ENCODE assay signal across 8 cellular contexts in genomic region chr12:56104109-56104814, GRCh38. TPM values are rescaled to one million over a fixed set of nuclear protein-coding genes. Genes with fewer than 3 reads are reported as not detected.
DNase-seq lines count a peak whose midpoint lies in the region; ATAC-seq, FAIRE-seq and TF ChIP-seq lines count a peak whose summit lies in the region.

Gene PA2G4 (plus strand): TSS chr12:56104559. CDS start chr12:56104738, 179 bp downstream.

- H3K9me3 ChIP-seq in KOPT-K1 (ENCODE audit: insufficient read depth, low read length, poor library complexity, severe bottlenecking) (no peaks in the 10 kb centered on the region), esophagus muscularis mucosa (no peaks in the 10 kb centered on the region)

- peaks cover 13 to 15% of the 10 kb centered on the region in 2 donors for H3K36me3 Mint-ChIP-seq in activated T-cell treated with anti-CD3 and anti-CD28 coated beads, Interleukin-2, amount 50 U/mL, for 72 hours (ENCODE audit: insufficient read depth in 2 of 2)

- H3K9me3 Mint-ChIP-seq in activated T-cell treated with anti-CD3 and anti-CD28 coated beads, Interleukin-2, amount 50 U/mL, for 72 hours, result no peaks in the 10 kb centered on the region

- peaks cover 16 to 33% (median 28%) of the 10 kb centered on the region in 4 donors for H3K4me1 ChIP-seq in esophagus muscularis mucosa

- H3K4me3 Mint-ChIP-seq in activated T-cell treated with anti-CD3 and anti-CD28 coated beads, Interleukin-2, amount 50 U/mL, for 72 hours, result peak within 1 kb of the TSS; percentile 94 to 97

- TF ChIP-seq EP300 in esophagus muscularis mucosa (IDR thresholded peaks at IDR 0.05), result peak; percentile 52

- peak; percentile 93 for DNase-seq in DMS79 (lab: John Stamatoyannopoulos, UW)
- peak; percentile 96 for DNase-seq in RCC 7860 (ENCODE audit: low spot score)
- DNase-seq in activated T-cell treated with anti-CD3 and anti-CD28 coated beads, Interleukin-2, amount 50 U/mL, for 72 hours, result peak; percentile 98 to 99
- DNase-seq in esophagus muscularis mucosa (ENCODE audit: extremely low spot score), result peak; percentile 99
- DNase-seq in myocyte (ENCODE audit: low read depth), result peak; percentile 100
- DNase-seq in stimulated activated CD8-positive, alpha-beta memory T cell treated with anti-CD3 and anti-CD28 coated beads, Interleukin-7, amount 100 ng/mL, for 48 hours (ENCODE audit: extremely low read depth in 1 of 2, low read depth in 1 of 2), result peak; percentile 96 to 98

- peak in 1 of 3 experiments; percentile 26 for TF ChIP-seq CTCF in esophagus muscularis mucosa (IDR thresholded peaks at IDR 0.05)

- peak; percentile 86 for FAIRE-seq in RCC 7860 (lab: Jason Lieb, UNC)

- peaks cover 49% of the 10 kb centered on the region for H3K4me1 Mint-ChIP-seq in activated T-cell treated with anti-CD3 and anti-CD28 coated beads, Interleukin-2, amount 50 U/mL, for 72 hours (ENCODE audit: low read depth)

- ATAC-seq in GM21786 (IDR thresholded peaks at IDR 0.05; ENCODE audit: unreplicated experiment), result peak; percentile 91
- peak; percentile 93 to 94 for ATAC-seq in activated T-cell treated with anti-CD3 and anti-CD28 coated beads, Interleukin-2, amount 50 U/mL, for 72 hours (replicated peaks in 1 of 2)

- peak within 1 kb of the TSS; percentile 67 to 91 (median 72) for H3K4me3 ChIP-seq in esophagus muscularis mucosa

- H3K27ac Mint-ChIP-seq in activated T-cell treated with anti-CD3 and anti-CD28 coated beads, Interleukin-2, amount 50 U/mL, for 72 hours, result peak within 1 kb of the TSS; percentile 98

- intact Hi-C loops in esophagus muscularis mucosa (cut with DNase I), result loop anchor here (5.0 kb wide), 2 partner anchors 57 to 107 kb away; partner anchors contain the start of gene SUOX

- H3K27me3 ChIP-seq in esophagus muscularis mucosa, result no peaks in the 10 kb centered on the region

- no peaks in the 10 kb centered on the region for H3K27me3 Mint-ChIP-seq in activated T-cell treated with anti-CD3 and anti-CD28 coated beads, Interleukin-2, amount 50 U/mL, for 72 hours (ENCODE audit: low read depth)

- peak within 1 kb of the TSS; percentile 97 for H3K27ac ChIP-seq in KOPT-K1 (ENCODE audit: low read depth, low read length, poor library complexity, severe bottlenecking)
- H3K27ac ChIP-seq in esophagus muscularis mucosa (replicated peaks in 1 of 4), result peak within 1 kb of the TSS; percentile 87 to 90 (median 88)

- WGBS in esophagus muscularis mucosa, result under 1% methylated on average over 34 of the region's 60 CpGs

- peak; percentile 78 for TF ChIP-seq POLR2A in esophagus muscularis mucosa (IDR thresholded peaks at IDR 0.05; ENCODE audit: low read depth)

- H3K36me3 ChIP-seq in KOPT-K1 (ENCODE audit: insufficient read depth, low read length) (peaks cover 39% of the 10 kb centered on the region), esophagus muscularis mucosa (peaks cover 21 to 31% (median 27%) of the 10 kb centered on the region in 4 donors)

RNA-seq across cellular contexts. Expression of gene PA2G4, which starts in this region (rescaled TPM):
- 100 to 1,000 TPM; 226 to 265 TPM for total RNA-seq in activated T-cell treated with anti-CD3 and anti-CD28 coated beads, Interleukin-2, amount 50 U/mL, for 72 hours
- 100 to 1,000 TPM in 2 of 4 donors, 10 to 100 TPM in 2; 90.5 to 133 (median 105) TPM for total RNA-seq in esophagus muscularis mucosa
- 233 and 241 TPM in 2 replicates for total RNA-seq in myocyte
- 105 TPM for polyA plus RNA-seq in myocyte (2012)

Comparison
In these comparisons a context has a peak if more than half of its experiments do, and no peak if none do; other contexts are left out.
1. Peak in every context shown above with its lines: DNase-seq, ATAC-seq, H3K4me3 ChIP-seq and H3K27ac ChIP-seq.